ENCODE assay signal across 9 cellular contexts in genomic region chr14:94342334-94342934, GRCh38. TPM values are rescaled to one million over a fixed set of nuclear protein-coding genes. Genes with fewer than 3 reads are reported as not detected.
A peak's percentile ranks its signal among the peaks of the same experiment; 100 is the strongest.
DNase-seq lines count a peak whose midpoint lies in the region; ATAC-seq and TF ChIP-seq lines count a peak whose summit lies in the region.
"Had no signal": no experiment of that assay in that cellular context is flagged by ENCODE, and none has a peak within 500 bp of the region (broad histone marks: within the 10 kb centered on the region; RNA-seq: fewer than 3 reads in every experiment).

No MANE protein-coding gene starts in this region.

- intact Hi-C loops in heart right ventricle (cut with DNase I): no loop called here

- peaks cover 12 to 13% of the 10 kb centered on the region in 2 donors for H3K9me3 Mint-ChIP-seq in activated T-cell treated with anti-CD3 and anti-CD28 coated beads, Interleukin-2, amount 50 U/mL, for 72 hours

- WGBS in heart right ventricle, 2 donors: 40 to 43% methylated on average over 2 of the region's 2 CpGs

- TF ChIP-seq CTCF in heart right ventricle (IDR thresholded peaks at IDR 0.05): no peak

- H3K4me3 Mint-ChIP-seq in activated T-cell treated with anti-CD3 and anti-CD28 coated beads, Interleukin-2, amount 50 U/mL, for 72 hours: peak overlapping the region; percentile 28 to 58

- no peaks in the 10 kb centered on the region for H3K36me3 ChIP-seq in heart right ventricle

- H3K36me3 Mint-ChIP-seq in activated T-cell treated with anti-CD3 and anti-CD28 coated beads, Interleukin-2, amount 50 U/mL, for 72 hours (ENCODE audit: insufficient read depth in 2 of 2): peaks cover 17 to 19% of the 10 kb centered on the region in 2 donors

- peaks cover 0 to 27% (median 13%) of the 10 kb centered on the region in 9 donors for H3K4me1 ChIP-seq in heart right ventricle

- peaks cover 0 to 2% (median 0%) of the 10 kb centered on the region in 7 donors for H3K27me3 ChIP-seq in heart right ventricle

- no peak overlapping the region for H3K4me3 ChIP-seq in heart right ventricle

- H3K27ac Mint-ChIP-seq in activated T-cell treated with anti-CD3 and anti-CD28 coated beads, Interleukin-2, amount 50 U/mL, for 72 hours: no peak overlapping the region

- DNase-seq in AG20443 (ENCODE audit: low spot score): peak; percentile 94
- DNase-seq in HT-29 (ENCODE audit: low spot score): peak; percentile 88
- peak; percentile 53 to 61 for DNase-seq in activated T-cell treated with anti-CD3 and anti-CD28 coated beads, Interleukin-2, amount 50 U/mL, for 72 hours
- DNase-seq in heart right ventricle: peak; percentile 69 to 89
- peak; percentile 11 for DNase-seq in stimulated activated CD4-positive, alpha-beta T cell treated with anti-CD3 and anti-CD28 coated beads, Interleukin-4, amount 100 ng/mL, for 1 hour
- no peak for DNase-seq in NCI-H2107 treated with DMSO at 0.1 percent for 48 hours (lab: John Stamatoyannopoulos, UW; ENCODE audit: unreplicated experiment)

- H3K27me3 Mint-ChIP-seq in activated T-cell treated with anti-CD3 and anti-CD28 coated beads, Interleukin-2, amount 50 U/mL, for 72 hours (ENCODE audit: low read depth): peaks cover 29% of the 10 kb centered on the region

- ATAC-seq in activated T-cell treated with anti-CD3 and anti-CD28 coated beads, Interleukin-2, amount 50 U/mL, for 72 hours (replicated peaks in 1 of 2): peak; percentile 72 to 81
- ATAC-seq in heart right ventricle (peak; percentile 88 to 95 (median 94)), HG03571 (IDR thresholded peaks at IDR 0.05; ENCODE audit: unreplicated experiment) (no peak), HG03135 (IDR thresholded peaks at IDR 0.05; ENCODE audit: unreplicated experiment) (no peak)

- H3K27ac ChIP-seq in heart right ventricle: peak overlapping the region in 1 of 10 donors; percentile 34

- peaks cover 38% of the 10 kb centered on the region for H3K4me1 Mint-ChIP-seq in activated T-cell treated with anti-CD3 and anti-CD28 coated beads, Interleukin-2, amount 50 U/mL, for 72 hours (ENCODE audit: low read depth)

- no peaks in the 10 kb centered on the region for H3K9me3 ChIP-seq in heart right ventricle

RNA-seq across cellular contexts. Expression of gene SERPINA6, which starts 19.3 kb away (rescaled TPM):
- 0.99 and 1.2 TPM in 2 replicates for total RNA-seq in HT-29 (2014; rRNA removed; shearing (Covaris generic))
- not detected for total RNA-seq in activated T-cell treated with anti-CD3 and anti-CD28 coated beads, Interleukin-2, amount 50 U/mL, for 72 hours
- total RNA-seq in heart right ventricle: not detected
- not detected for polyA plus RNA-seq in heart right ventricle
- total RNA-seq: temporal lobe had no signal

RNA-seq across cellular contexts. Expression of gene SERPINA2, which starts 24.1 kb away (rescaled TPM):
- total RNA-seq in HT-29 (2014; rRNA removed; shearing (Covaris generic)): not detected in 2 replicates
- total RNA-seq in activated T-cell treated with anti-CD3 and anti-CD28 coated beads, Interleukin-2, amount 50 U/mL, for 72 hours: not detected
- not detected for total RNA-seq in heart right ventricle
- polyA plus RNA-seq in heart right ventricle: not detected
- total RNA-seq: temporal lobe had no signal

RNA-seq across cellular contexts. Expression of gene SERPINA1, which starts 46.0 kb away (rescaled TPM):
- 304 and 307 TPM in 2 replicates for total RNA-seq in HT-29 (2014; rRNA removed; shearing (Covaris generic))
- 10 to 100 TPM; 20.3 to 68.9 TPM for total RNA-seq in activated T-cell treated with anti-CD3 and anti-CD28 coated beads, Interleukin-2, amount 50 U/mL, for 72 hours
- 10 to 100 TPM in 1 of 10 donors, 1 to 10 TPM in 9; 1.9 to 38.3 (median 3.8) TPM for total RNA-seq in heart right ventricle
- polyA plus RNA-seq in heart right ventricle: 1 to 10 TPM; 1.1 to 8.7 TPM

RNA-seq across cellular contexts. Expression of gene SERPINA10, which starts 49.4 kb away (rescaled TPM):
- total RNA-seq in HT-29 (2014; rRNA removed; shearing (Covaris generic)): not detected in 2 replicates
- total RNA-seq in activated T-cell treated with anti-CD3 and anti-CD28 coated beads, Interleukin-2, amount 50 U/mL, for 72 hours: not detected
- total RNA-seq in heart right ventricle: not detected
- polyA plus RNA-seq in heart right ventricle: not detected
- total RNA-seq: temporal lobe had no signal

Comparison
In these comparisons a context has a peak if more than half of its experiments do, and no peak if none do; other contexts are left out.
1. ATAC-seq: peak in activated T-cell treated with anti-CD3 and anti-CD28 coated beads, Interleukin-2, amount 50 U/mL, for 72 hours (2 of 2) and heart right ventricle (8 of 8); none in HG03571 (single experiment) and HG03135 (single experiment).